In the genomic region with DNA sequence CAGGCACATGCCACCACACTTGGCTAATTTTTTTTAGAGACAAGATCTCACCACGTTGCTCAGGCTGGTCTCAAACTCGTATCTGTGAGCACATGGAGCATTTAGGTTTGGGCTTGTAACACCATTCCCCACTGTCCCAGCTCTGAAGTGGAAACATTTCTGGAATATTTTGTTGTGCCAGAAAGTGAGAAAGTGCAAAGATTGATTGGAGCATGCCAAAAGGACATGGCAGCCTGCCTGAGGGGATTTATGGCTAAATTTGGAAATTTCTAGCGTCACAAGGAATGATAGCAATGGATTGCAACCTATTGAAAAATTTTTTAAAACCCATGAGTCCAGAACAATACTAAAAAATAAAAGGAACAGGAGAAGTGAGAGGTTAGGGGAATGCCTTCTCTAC, we compare ENCODE assay signal across 22 cellular contexts.
DNase-seq lines count a peak whose midpoint lies in the region; ATAC-seq and TF ChIP-seq lines count a peak whose summit lies in the region.
"Had no signal": no experiment of that assay in that cellular context is flagged by ENCODE, and none has a peak within 500 bp of the region (broad histone marks: within the 10 kb centered on the region; RNA-seq: fewer than 3 reads in every experiment).

No MANE protein-coding gene starts in this region.

- peaks cover 31% of the 10 kb centered on the region for H3K27me3 Mint-ChIP-seq in activated CD8-positive, alpha-beta memory T cell treated with anti-CD3 and anti-CD28 coated beads, Interleukin-2, amount 10 ng/mL, durations not matched to agents 7 days and 5 days

- H3K4me3 ChIP-seq in fibroblast of the aortic adventitia (ENCODE audit: low read depth, low read length) (no peak overlapping the region), aorta (ENCODE audit: low read length in 2 of 2) (no peak overlapping the region)
- H3K4me3 ChIP-seq: GM12878 had no signal

- no peak for TF ChIP-seq CTCF in fibroblast of the aortic adventitia (IDR thresholded peaks at IDR 0.05; ENCODE audit: insufficient read depth, low read length)

- no peaks in the 10 kb centered on the region for H3K9me3 ChIP-seq in aorta (ENCODE audit: control insufficient read depth, low read length)
- H3K9me3 ChIP-seq: BE2C, Caco-2, SK-N-SH had no signal

- no peaks in the 10 kb centered on the region for H3K36me3 Mint-ChIP-seq in activated CD8-positive, alpha-beta memory T cell treated with anti-CD3 and anti-CD28 coated beads, Interleukin-2, amount 10 ng/mL, durations not matched to agents 7 days and 5 days
- H3K36me3 Mint-ChIP-seq: CD4-positive, CD25-positive, alpha-beta regulatory T cell had no signal

- CTCF ChIA-PET in activated CD8-positive, alpha-beta memory T cell treated with anti-CD3 and anti-CD28 coated beads, Interleukin-2, amount 10 ng/mL, durations not matched to agents 7 days and 5 days (lab: Charles Lee): no interaction called here

- peak; percentile 28 for DNase-seq in left cardiac atrium
- no peak for DNase-seq in Right ventricle myocardium superior
- peak; percentile 55 for DNase-seq in astrocyte of the hippocampus (ENCODE audit: low read depth, low spot score)
- DNase-seq in fibroblast of the aortic adventitia (ENCODE audit: low read depth): peak; percentile 83
- peak in 1 of 2 donors; percentile 66 for DNase-seq in aorta
- DNase-seq in MV-4-11 (lab: John Stamatoyannopoulos, UW): no peak
- DNase-seq in DMS53 (lab: John Stamatoyannopoulos, UW): no peak
- no peak for DNase-seq in activated CD8-positive, alpha-beta memory T cell treated with anti-CD3 and anti-CD28 coated beads, Interleukin-2, amount 10 ng/mL, durations not matched to agents 7 days and 5 days
- DNase-seq: BE2C; Caco-2; CD4-positive, CD25-positive, alpha-beta regulatory T cell; GF-D8; GOT3; NCI-H1105; NCI-H2081 treated with DMSO at 0.1 percent for 48 hours; NCI-H510A; NCI-H774; SHP77 treated with DMSO at 0.1 percent for 48 hours; SK-N-SH had no signal

- no peaks in the 10 kb centered on the region for H3K4me1 Mint-ChIP-seq in activated CD8-positive, alpha-beta memory T cell treated with anti-CD3 and anti-CD28 coated beads, Interleukin-2, amount 10 ng/mL, durations not matched to agents 7 days and 5 days
- H3K4me1 Mint-ChIP-seq: CD4-positive, CD25-positive, alpha-beta regulatory T cell had no signal

- H3K4me3 Mint-ChIP-seq in activated CD8-positive, alpha-beta memory T cell treated with anti-CD3 and anti-CD28 coated beads, Interleukin-2, amount 10 ng/mL, durations not matched to agents 7 days and 5 days: no peak overlapping the region

- H3K27ac ChIP-seq in aorta (ENCODE audit: low read depth in 1 of 2, low read length in 2 of 2): peak overlapping the region; percentile 15 to 91
- H3K27ac ChIP-seq: 22Rv1 had no signal

- peaks cover 2 to 3% of the 10 kb centered on the region in 2 donors for H3K4me1 ChIP-seq in aorta (ENCODE audit: control insufficient read depth in 1 of 2, insufficient read depth in 2 of 2, low read length in 2 of 2)
- H3K4me1 ChIP-seq: BE2C, Caco-2 had no signal

- H3K36me3 ChIP-seq in aorta (ENCODE audit: control insufficient read depth in 1 of 2, insufficient read depth in 2 of 2, low read length in 1 of 2): no peaks in the 10 kb centered on the region
- H3K36me3 ChIP-seq: BE2C had no signal

- no peaks in the 10 kb centered on the region for H3K9me3 Mint-ChIP-seq in activated CD8-positive, alpha-beta memory T cell treated with anti-CD3 and anti-CD28 coated beads, Interleukin-2, amount 10 ng/mL, durations not matched to agents 7 days and 5 days (ENCODE audit: low read depth)

- 3 to 9% methylated on average over 3 of the region's 3 CpGs for WGBS in aorta, 2 donors

- no peak overlapping the region for H3K27ac Mint-ChIP-seq in activated CD8-positive, alpha-beta memory T cell treated with anti-CD3 and anti-CD28 coated beads, Interleukin-2, amount 10 ng/mL, durations not matched to agents 7 days and 5 days
- H3K27ac Mint-ChIP-seq: CD4-positive, CD25-positive, alpha-beta regulatory T cell had no signal

- peak; percentile 23 to 59 for ATAC-seq in left cardiac atrium
- ATAC-seq in Right ventricle myocardium superior (ENCODE audit: poor library complexity): no peak
- ATAC-seq in aorta (ENCODE audit: low FRiP score): peak; percentile 70
- no peak for ATAC-seq in activated CD8-positive, alpha-beta memory T cell treated with anti-CD3 and anti-CD28 coated beads, Interleukin-2, amount 10 ng/mL, durations not matched to agents 7 days and 5 days
- ATAC-seq: GM12878, HCT116 had no signal

- intact Hi-C loops in left cardiac atrium (cut with DNase I): no loop called here
- intact Hi-C loops in Right ventricle myocardium superior (cut with DNase I): no loop called here
- intact Hi-C loops in aorta (cut with DNase I): loop anchor here in 1 of 2 donors (5.0 kb wide), 1 partner anchor 226 kb away; no protein-coding TSS in a partner anchor

- H3K27me3 ChIP-seq in aorta (ENCODE audit: control insufficient read depth in 1 of 2, insufficient read depth in 2 of 2, low read length in 1 of 2): no peaks in the 10 kb centered on the region
- H3K27me3 ChIP-seq: BE2C had no signal

Comparison
In these comparisons a context has a peak if more than half of its experiments do, and no peak if none do; other contexts are left out.
1. ATAC-seq: peak in left cardiac atrium (2 of 2) and aorta (single experiment); none in Right ventricle myocardium superior (single experiment) and activated CD8-positive, alpha-beta memory T cell treated with anti-CD3 and anti-CD28 coated beads, Interleukin-2, amount 10 ng/mL, durations not matched to agents 7 days and 5 days (single experiment).
2. DNase-seq: peak in left cardiac atrium (single experiment), astrocyte of the hippocampus (single experiment) and fibroblast of the aortic adventitia (single experiment); none in Right ventricle myocardium superior (single experiment), MV-4-11 (single experiment), DMS53 (single experiment) and activated CD8-positive, alpha-beta memory T cell treated with anti-CD3 and anti-CD28 coated beads, Interleukin-2, amount 10 ng/mL, durations not matched to agents 7 days and 5 days (single experiment).